In the genomic region with DNA sequence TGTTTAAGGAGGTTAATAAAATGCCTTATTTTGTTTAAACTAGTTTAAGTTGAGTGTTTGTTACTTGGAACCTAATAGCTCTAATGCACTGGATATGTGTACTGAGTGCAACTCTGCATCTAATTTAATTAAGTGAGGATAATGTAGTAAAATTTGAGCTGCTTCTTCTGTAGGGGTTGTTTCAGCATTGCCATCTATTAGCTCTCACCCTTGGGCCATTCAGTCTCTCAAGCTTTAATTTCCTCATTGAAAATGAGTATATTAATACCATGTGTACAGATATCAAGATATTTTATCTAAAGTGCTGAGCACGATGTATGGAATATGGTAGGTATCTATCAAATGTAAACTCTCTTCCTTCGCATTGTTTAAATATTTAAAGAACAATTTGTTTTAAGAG, we compare ENCODE assay signal across 1 cellular context.
TF ChIP-seq lines count a peak whose summit lies in the region.

No MANE protein-coding gene starts in this region.

TF ChIP-seq in SK-N-SH, 30 proteins besides CTCF, POLR2A, EP300 and RAD21 (continued from another document):
- TF ChIP-seq, protein P1, sequence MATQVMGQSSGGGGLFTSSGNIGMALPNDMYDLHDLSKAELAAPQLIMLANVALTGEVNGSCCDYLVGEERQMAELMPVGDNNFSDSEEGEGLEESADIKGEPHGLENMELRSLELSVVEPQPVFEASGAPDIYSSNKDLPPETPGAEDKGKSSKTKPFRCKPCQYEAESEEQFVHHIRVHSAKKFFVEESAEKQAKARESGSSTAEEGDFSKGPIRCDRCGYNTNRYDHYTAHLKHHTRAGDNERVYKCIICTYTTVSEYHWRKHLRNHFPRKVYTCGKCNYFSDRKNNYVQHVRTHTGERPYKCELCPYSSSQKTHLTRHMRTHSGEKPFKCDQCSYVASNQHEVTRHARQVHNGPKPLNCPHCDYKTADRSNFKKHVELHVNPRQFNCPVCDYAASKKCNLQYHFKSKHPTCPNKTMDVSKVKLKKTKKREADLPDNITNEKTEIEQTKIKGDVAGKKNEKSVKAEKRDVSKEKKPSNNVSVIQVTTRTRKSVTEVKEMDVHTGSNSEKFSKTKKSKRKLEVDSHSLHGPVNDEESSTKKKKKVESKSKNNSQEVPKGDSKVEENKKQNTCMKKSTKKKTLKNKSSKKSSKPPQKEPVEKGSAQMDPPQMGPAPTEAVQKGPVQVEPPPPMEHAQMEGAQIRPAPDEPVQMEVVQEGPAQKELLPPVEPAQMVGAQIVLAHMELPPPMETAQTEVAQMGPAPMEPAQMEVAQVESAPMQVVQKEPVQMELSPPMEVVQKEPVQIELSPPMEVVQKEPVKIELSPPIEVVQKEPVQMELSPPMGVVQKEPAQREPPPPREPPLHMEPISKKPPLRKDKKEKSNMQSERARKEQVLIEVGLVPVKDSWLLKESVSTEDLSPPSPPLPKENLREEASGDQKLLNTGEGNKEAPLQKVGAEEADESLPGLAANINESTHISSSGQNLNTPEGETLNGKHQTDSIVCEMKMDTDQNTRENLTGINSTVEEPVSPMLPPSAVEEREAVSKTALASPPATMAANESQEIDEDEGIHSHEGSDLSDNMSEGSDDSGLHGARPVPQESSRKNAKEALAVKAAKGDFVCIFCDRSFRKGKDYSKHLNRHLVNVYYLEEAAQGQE (IDR thresholded peaks at IDR 0.05; ENCODE audit: low read depth, low read length), result no peak
- TF ChIP-seq TCF12 (IDR thresholded peaks at IDR 0.05) (0 out of 2 replicates have a peak, but pooled peaks have one; percentile 18), GATA2 (CRISPR knock-in tag; IDR thresholded peaks at IDR 0.05) (peak; percentile 35; the same call in 1 of the 2 replicates)
